ENCODE assay signal across 1 cellular context in genomic region chr18:23056315-23056714, GRCh38.
TF ChIP-seq lines count a peak whose summit lies in the region.

No MANE protein-coding gene starts in this region.

TF ChIP-seq in WTC11, 78 proteins besides CTCF, POLR2A, EP300 and RAD21 (continued from another document):
- TF ChIP-seq, protein P1, sequence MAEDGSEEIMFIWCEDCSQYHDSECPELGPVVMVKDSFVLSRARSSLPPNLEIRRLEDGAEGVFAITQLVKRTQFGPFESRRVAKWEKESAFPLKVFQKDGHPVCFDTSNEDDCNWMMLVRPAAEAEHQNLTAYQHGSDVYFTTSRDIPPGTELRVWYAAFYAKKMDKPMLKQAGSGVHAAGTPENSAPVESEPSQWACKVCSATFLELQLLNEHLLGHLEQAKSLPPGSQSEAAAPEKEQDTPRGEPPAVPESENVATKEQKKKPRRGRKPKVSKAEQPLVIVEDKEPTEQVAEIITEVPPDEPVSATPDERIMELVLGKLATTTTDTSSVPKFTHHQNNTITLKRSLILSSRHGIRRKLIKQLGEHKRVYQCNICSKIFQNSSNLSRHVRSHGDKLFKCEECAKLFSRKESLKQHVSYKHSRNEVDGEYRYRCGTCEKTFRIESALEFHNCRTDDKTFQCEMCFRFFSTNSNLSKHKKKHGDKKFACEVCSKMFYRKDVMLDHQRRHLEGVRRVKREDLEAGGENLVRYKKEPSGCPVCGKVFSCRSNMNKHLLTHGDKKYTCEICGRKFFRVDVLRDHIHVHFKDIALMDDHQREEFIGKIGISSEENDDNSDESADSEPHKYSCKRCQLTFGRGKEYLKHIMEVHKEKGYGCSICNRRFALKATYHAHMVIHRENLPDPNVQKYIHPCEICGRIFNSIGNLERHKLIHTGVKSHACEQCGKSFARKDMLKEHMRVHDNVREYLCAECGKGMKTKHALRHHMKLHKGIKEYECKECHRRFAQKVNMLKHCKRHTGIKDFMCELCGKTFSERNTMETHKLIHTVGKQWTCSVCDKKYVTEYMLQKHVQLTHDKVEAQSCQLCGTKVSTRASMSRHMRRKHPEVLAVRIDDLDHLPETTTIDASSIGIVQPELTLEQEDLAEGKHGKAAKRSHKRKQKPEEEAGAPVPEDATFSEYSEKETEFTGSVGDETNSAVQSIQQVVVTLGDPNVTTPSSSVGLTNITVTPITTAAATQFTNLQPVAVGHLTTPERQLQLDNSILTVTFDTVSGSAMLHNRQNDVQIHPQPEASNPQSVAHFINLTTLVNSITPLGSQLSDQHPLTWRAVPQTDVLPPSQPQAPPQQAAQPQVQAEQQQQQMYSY (CRISPR knock-in tag; IDR thresholded peaks at IDR 0.05): no peak
